Comparison of ENCODE assay signal across 8 cellular contexts in genomic region chr14:44961151-44961729, GRCh38. TPM values are rescaled to one million over a fixed set of nuclear protein-coding genes. Genes with fewer than 3 reads are reported as not detected.
DNase-seq lines count a peak whose midpoint lies in the region; ATAC-seq and TF ChIP-seq lines count a peak whose summit lies in the region.

No MANE protein-coding gene starts in this region.

- H3K4me1 Mint-ChIP-seq in endothelial cell (ENCODE audit: unreplicated experiment), result peaks cover 30% of the 10 kb centered on the region

- H3K36me3 Mint-ChIP-seq in endothelial cell (ENCODE audit: low read depth, unreplicated experiment), result peaks cover 6% of the 10 kb centered on the region

- H3K4me3 ChIP-seq in AG09309 (ENCODE audit: control insufficient read depth, low read depth, low read length), result peak overlapping the region; percentile 83

- peaks cover 8% of the 10 kb centered on the region for H3K27me3 Mint-ChIP-seq in endothelial cell (ENCODE audit: unreplicated experiment)

- H3K27ac Mint-ChIP-seq in endothelial cell (ENCODE audit: unreplicated experiment), result no peak overlapping the region

- no peak overlapping the region for H3K4me3 Mint-ChIP-seq in endothelial cell (ENCODE audit: unreplicated experiment)

- no peak for TF ChIP-seq CTCF in AG09309 (IDR thresholded peaks at IDR 0.05; ENCODE audit: control insufficient read depth, insufficient read depth, low read depth, low read length, missing control alignments)
- TF ChIP-seq CTCF in endothelial cell (IDR thresholded peaks at IDR 0.05; ENCODE audit: unreplicated experiment), result no peak

- no peak for DNase-seq in AG09309 (ENCODE audit: low read depth)
- DNase-seq in NCI-H510A treated with DMSO at 0.1 percent for 48 hours (lab: John Stamatoyannopoulos, UW), result peak; percentile 79
- DNase-seq in activated CD8-positive, alpha-beta memory T cell treated with anti-CD3 and anti-CD28 coated beads for 4 hours (ENCODE audit: low read depth in 2 of 2), result peak; percentile 20 to 27
- DNase-seq in endothelial cell (ENCODE audit: low spot score), result peak; percentile 56
- peak; percentile 20 for DNase-seq in middle frontal gyrus (ENCODE audit: extremely low spot score, low spot score)
- DNase-seq in stimulated activated CD8-positive, alpha-beta memory T cell treated with anti-CD3 and anti-CD28 coated beads, Interleukin-4, amount 100 ng/mL, for 24 hours (ENCODE audit: low read depth), result peak; percentile 49

- no peaks in the 10 kb centered on the region for H3K9me3 Mint-ChIP-seq in endothelial cell (ENCODE audit: unreplicated experiment)

- ATAC-seq in GM18867 (IDR thresholded peaks at IDR 0.05; ENCODE audit: unreplicated experiment) (peak; percentile 24), HG03103 (IDR thresholded peaks at IDR 0.05; ENCODE audit: low read depth, unreplicated experiment) (peak; percentile 15)

RNA-seq across cellular contexts. Expression of gene KLHL28, which starts 0.5 kb away (rescaled TPM):
- total RNA-seq in endothelial cell (ENCODE audit: unreplicated experiment), result 14.3 TPM

RNA-seq across cellular contexts. Expression of gene TOGARAM1, which starts 0.8 kb away (rescaled TPM):
- total RNA-seq in endothelial cell (ENCODE audit: unreplicated experiment), result 17.1 TPM
